In the genomic region with DNA sequence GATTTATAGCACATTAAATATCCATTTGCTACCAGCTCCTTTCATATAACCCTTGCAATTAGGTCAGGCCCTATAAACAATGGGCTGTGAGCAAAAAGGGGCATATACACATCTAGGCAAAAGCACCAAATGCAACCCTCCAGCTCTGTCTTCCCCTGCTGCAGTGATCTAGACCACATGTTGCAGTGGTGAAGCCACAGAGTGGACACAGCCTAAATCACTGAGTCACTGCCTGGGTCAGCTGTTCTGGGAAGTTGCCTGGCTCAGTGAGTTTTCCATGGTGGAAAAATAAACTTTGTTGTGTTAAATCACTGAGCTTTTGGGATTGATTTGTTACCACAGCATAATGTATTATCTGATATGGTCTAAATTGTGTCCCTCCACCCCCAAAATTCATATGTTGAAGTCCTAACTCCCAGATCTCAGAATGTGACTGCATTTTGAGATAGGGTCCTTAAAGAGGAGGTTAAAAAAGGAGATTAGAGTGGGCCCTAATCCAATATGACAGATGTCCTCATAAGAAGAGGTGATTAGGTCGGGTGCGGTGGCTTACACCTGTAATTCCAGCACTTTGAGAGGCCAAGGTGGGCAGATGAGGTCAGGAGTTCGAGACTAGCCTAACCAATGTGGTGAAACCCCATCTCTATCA, we compare ENCODE assay signal across 15 cellular contexts.
DNase-seq lines count a peak whose midpoint lies in the region; ATAC-seq and TF ChIP-seq lines count a peak whose summit lies in the region.
"Had no signal": no experiment of that assay in that cellular context is flagged by ENCODE, and none has a peak within 500 bp of the region (broad histone marks: within the 10 kb centered on the region; RNA-seq: fewer than 3 reads in every experiment).

No MANE protein-coding gene starts in this region.

- H3K27me3 ChIP-seq in left lung: peaks cover 0 to 31% of the 10 kb centered on the region in 2 donors

- peak; percentile 31 for ATAC-seq in left lung
- ATAC-seq in HG02610 (IDR thresholded peaks at IDR 0.05; ENCODE audit: unreplicated experiment): no peak
- ATAC-seq: left colon had no signal

- TF ChIP-seq CTCF in AG10803 (conservative IDR thresholded peaks at IDR 0.05; ENCODE audit: low read length) (no peak), cardiac fibroblast (IDR thresholded peaks at IDR 0.05; ENCODE audit: low read depth, low read length) (no peak), left lung (IDR thresholded peaks at IDR 0.05) (no peak)

- H3K9me3 ChIP-seq in left lung: no peaks in the 10 kb centered on the region

- intact Hi-C loops in left lung (cut with DNase I): no loop called here

- H3K4me1 ChIP-seq in left lung: peaks cover 2 to 7% of the 10 kb centered on the region in 2 donors
- H3K4me1 ChIP-seq: Caco-2 had no signal

- H3K4me3 ChIP-seq in AG10803 (ENCODE audit: low read length) (no peak overlapping the region), cardiac fibroblast (replicated peaks in 1 of 2; ENCODE audit: low read depth in 2 of 2, low read length in 2 of 2) (no peak overlapping the region), left lung (no peak overlapping the region)

- DNase-seq in AG10803 (ENCODE audit: low read depth) (peak; percentile 47), M059J (ENCODE audit: low read depth) (peak; percentile 47), cardiac fibroblast (ENCODE audit: low read depth in 2 of 2) (peak; percentile 37 to 56), left lung (no peak), NCI-H2227 treated with DMSO at 0.1 percent for 48 hours (lab: John Stamatoyannopoulos, UW) (no peak), NCI-H524 treated with DMSO at 0.1 percent for 48 hours (lab: John Stamatoyannopoulos, UW) (no peak), occipital lobe (lab: John Stamatoyannopoulos, UW) (no peak)
- DNase-seq: activated CD4-positive, alpha-beta T cell treated with anti-CD3 and anti-CD28 coated beads, Interleukin-2, amount 50 U/mL, for 1 hour; activated T-cell treated with anti-CD3 and anti-CD28 coated beads, Interleukin-2, amount 50 U/mL, for 1 hour; Caco-2; hypothalamus; Kasumi-1; left colon; stimulated activated naive CD4-positive, alpha-beta T cell treated with Interleukin-2 at 50 U/mL for 16 hours had no signal

- H3K27ac ChIP-seq in left lung: no peak overlapping the region

- no peaks in the 10 kb centered on the region for H3K36me3 ChIP-seq in left lung

Comparison
In these comparisons a context has a peak if more than half of its experiments do, and no peak if none do; other contexts are left out.
1. DNase-seq: peak in AG10803 (single experiment), M059J (single experiment) and cardiac fibroblast (2 of 2); none in left lung (0 of 2), NCI-H2227 treated with DMSO at 0.1 percent for 48 hours (single experiment), NCI-H524 treated with DMSO at 0.1 percent for 48 hours (single experiment) and occipital lobe (single experiment).